Comparison of ENCODE assay signal across 36 cellular contexts in the genomic region with DNA sequence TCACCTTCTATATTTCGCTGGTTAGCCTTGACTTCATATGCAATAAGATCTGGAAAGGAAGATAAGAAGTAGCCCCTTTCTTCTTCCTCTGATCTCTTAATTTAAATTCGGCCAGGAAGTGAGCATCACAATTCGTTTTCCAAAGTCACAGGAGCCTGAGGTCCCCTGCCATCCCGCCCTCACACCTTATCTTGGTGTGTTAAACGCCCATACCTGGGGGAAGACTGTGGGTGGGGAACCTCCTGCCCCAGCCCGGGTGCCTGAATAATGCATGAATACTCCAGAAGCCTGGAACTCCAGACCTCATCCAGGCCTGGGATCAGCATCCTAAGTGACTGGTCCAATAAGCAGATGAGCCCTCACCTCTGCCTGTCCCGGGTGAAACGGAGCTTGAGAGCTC. TPM values are rescaled to one million over a fixed set of nuclear protein-coding genes. Genes with fewer than 3 reads are reported as not detected.
"Had no signal": no experiment of that assay in that cellular context is flagged by ENCODE, and none has a peak within 500 bp of the region (broad histone marks: within the 10 kb centered on the region; RNA-seq: fewer than 3 reads in every experiment).

No MANE protein-coding gene starts in this region.

- H3K9ac ChIP-seq: KMS-11, SK-N-SH had no signal

- DNase-seq: activated B cell treated with CpG ODN at 0.5 μM for 24 hours; activated CD4-positive, alpha-beta memory T cell treated with anti-CD3 and anti-CD28 coated beads for 36 hours; activated CD4-positive, alpha-beta T cell treated with anti-CD3 and anti-CD28 coated beads for 4 hours; activated CD4-positive, alpha-beta T cell treated with anti-CD3 and anti-CD28 coated beads, Interleukin-2, amount 50 U/mL, for 1 hour; activated CD4-positive, CD25-positive, alpha-beta regulatory T cell treated with anti-CD3 and anti-CD28 coated beads, Interleukin-2, amount 50 U/mL, for 72 hours; activated CD8-positive, alpha-beta memory T cell treated with anti-CD3 and anti-CD28 coated beads, Interleukin-2, amount 50 U/mL, for 4 hours; activated effector memory CD4-positive, alpha-beta T cell treated with Interleukin-2 at 50 U/mL for 16 hours; activated naive CD8-positive, alpha-beta T cell treated with anti-CD3 and anti-CD28 coated beads, Interleukin-2, amount 10 ng/mL, durations not matched to agents 7 days and 5 days; activated T-cell treated with anti-CD3 and anti-CD28 coated beads for 4 hours; activated T-cell treated with anti-CD3 and anti-CD28 coated beads, Interleukin-2, amount 50 U/mL, for 48 hours; amygdala; MM.1S; MV-4-11; NCI-H1092; NCI-H1436 treated with DMSO at 0.1 percent for 48 hours; NCI-H1694 treated with DMSO at 0.1 percent for 48 hours; NCI-H2029; NCI-H345; NCI-H524 treated with DMSO at 0.1 percent for 48 hours; NK-92 treated with Interleukin-12 subunit alpha and Interleukin-12 subunit beta, amount 100 ng/mL, for 24 hours; PC-3; Peyer's patch; RPMI8226; SHP77 treated with DMSO at 0.1 percent for 48 hours; SK-N-SH had no signal

- H3K9me3 ChIP-seq: Peyer's patch, SJSA1, SK-N-SH had no signal

- H3K4me2 ChIP-seq: KMS-11, SK-N-SH had no signal

- H3K27me3 Mint-ChIP-seq: activated CD4-positive, alpha-beta memory T cell treated with anti-CD3 and anti-CD28 coated beads for 36 hours; activated naive CD4-positive, alpha-beta T cell treated with anti-CD3 and anti-CD28 coated beads, Interleukin-2, amount 50 U/mL, for 24 hours; activated naive CD8-positive, alpha-beta T cell treated with anti-CD3 and anti-CD28 coated beads, Interleukin-2, amount 10 ng/mL, durations not matched to agents 7 days and 5 days had no signal

- ATAC-seq: PC-3 had no signal

- H3K9me3 Mint-ChIP-seq: activated B cell treated with CpG ODN at 0.5 μM for 24 hours; activated CD4-positive, alpha-beta memory T cell treated with anti-CD3 and anti-CD28 coated beads for 36 hours; activated naive CD4-positive, alpha-beta T cell treated with anti-CD3 and anti-CD28 coated beads, Interleukin-2, amount 50 U/mL, for 24 hours; activated naive CD8-positive, alpha-beta T cell treated with anti-CD3 and anti-CD28 coated beads, Interleukin-2, amount 10 ng/mL, durations not matched to agents 7 days and 5 days; T-helper 1 cell treated with Interleukin-12 subunit alpha and Interleukin-12 subunit beta and Interleukin-4 antibody, amounts not matched to agents 30 μg/mL and 1 μg/mL, for 36 hours; T-helper 2 cell treated with Interferon-gamma antibody and Interleukin-4, amounts not matched to agents 5 μg/mL and 100 μg/mL, for 36 hours had no signal

- H3K36me3 Mint-ChIP-seq: activated CD4-positive, alpha-beta memory T cell treated with anti-CD3 and anti-CD28 coated beads for 36 hours; activated naive CD4-positive, alpha-beta T cell treated with anti-CD3 and anti-CD28 coated beads, Interleukin-2, amount 50 U/mL, for 24 hours; activated naive CD8-positive, alpha-beta T cell treated with anti-CD3 and anti-CD28 coated beads, Interleukin-2, amount 10 ng/mL, durations not matched to agents 7 days and 5 days had no signal

- H3K27me3 ChIP-seq: ascending aorta, Peyer's patch, SJSA1 had no signal

- H3K4me3 Mint-ChIP-seq: activated B cell treated with CpG ODN at 0.5 μM for 24 hours; activated CD4-positive, alpha-beta memory T cell treated with anti-CD3 and anti-CD28 coated beads for 36 hours; activated naive CD4-positive, alpha-beta T cell treated with anti-CD3 and anti-CD28 coated beads, Interleukin-2, amount 50 U/mL, for 24 hours; activated naive CD8-positive, alpha-beta T cell treated with anti-CD3 and anti-CD28 coated beads, Interleukin-2, amount 10 ng/mL, durations not matched to agents 7 days and 5 days; T-helper 1 cell treated with Interleukin-12 subunit alpha and Interleukin-12 subunit beta and Interleukin-4 antibody, amounts not matched to agents 30 μg/mL and 1 μg/mL, for 36 hours; T-helper 2 cell treated with Interferon-gamma antibody and Interleukin-4, amounts not matched to agents 5 μg/mL and 100 μg/mL, for 36 hours had no signal

- H3K36me3 ChIP-seq: ascending aorta, Peyer's patch, SJSA1 had no signal

- H3K27ac Mint-ChIP-seq: activated B cell treated with CpG ODN at 0.5 μM for 24 hours; activated CD4-positive, alpha-beta memory T cell treated with anti-CD3 and anti-CD28 coated beads for 36 hours; activated naive CD4-positive, alpha-beta T cell treated with anti-CD3 and anti-CD28 coated beads, Interleukin-2, amount 50 U/mL, for 24 hours; activated naive CD8-positive, alpha-beta T cell treated with anti-CD3 and anti-CD28 coated beads, Interleukin-2, amount 10 ng/mL, durations not matched to agents 7 days and 5 days; T-helper 1 cell treated with Interleukin-12 subunit alpha and Interleukin-12 subunit beta and Interleukin-4 antibody, amounts not matched to agents 30 μg/mL and 1 μg/mL, for 36 hours; T-helper 2 cell treated with Interferon-gamma antibody and Interleukin-4, amounts not matched to agents 5 μg/mL and 100 μg/mL, for 36 hours had no signal

- H3K27ac ChIP-seq: ascending aorta, KMS-11, Peyer's patch, SJSA1, VCaP had no signal

- H3K4me1 ChIP-seq: ascending aorta, Peyer's patch, SJSA1 had no signal

- H3K4me1 Mint-ChIP-seq: activated B cell treated with CpG ODN at 0.5 μM for 24 hours; activated naive CD4-positive, alpha-beta T cell treated with anti-CD3 and anti-CD28 coated beads, Interleukin-2, amount 50 U/mL, for 24 hours; activated naive CD8-positive, alpha-beta T cell treated with anti-CD3 and anti-CD28 coated beads, Interleukin-2, amount 10 ng/mL, durations not matched to agents 7 days and 5 days had no signal

- H3K4me3 ChIP-seq: ascending aorta, Peyer's patch, SJSA1 had no signal

RNA-seq across cellular contexts. Expression of a gene that starts 0.9 kb away (rescaled TPM):
- total RNA-seq: activated B cell treated with CpG ODN at 0.5 μM for 24 hours; activated CD4-positive, alpha-beta memory T cell treated with anti-CD3 and anti-CD28 coated beads for 36 hours; activated naive CD8-positive, alpha-beta T cell treated with anti-CD3 and anti-CD28 coated beads, Interleukin-2, amount 10 ng/mL, durations not matched to agents 7 days and 5 days; ascending aorta; cardiac septum; LHCN-M2; NCI-H460; PC-3; Peyer's patch; SJSA1 had no signal
- polyA plus RNA-seq: adipose tissue, SK-N-SH had no signal

RNA-seq across cellular contexts. Expression of a gene that starts 20.0 kb away (rescaled TPM):
- total RNA-seq: ascending aorta had no signal

RNA-seq across cellular contexts. Expression of a gene that starts 24.9 kb away (rescaled TPM):
- total RNA-seq: activated B cell treated with CpG ODN at 0.5 μM for 24 hours; activated CD4-positive, alpha-beta memory T cell treated with anti-CD3 and anti-CD28 coated beads for 36 hours; activated naive CD8-positive, alpha-beta T cell treated with anti-CD3 and anti-CD28 coated beads, Interleukin-2, amount 10 ng/mL, durations not matched to agents 7 days and 5 days; LHCN-M2; NCI-H460; PC-3; SJSA1 had no signal
- polyA plus RNA-seq: SK-N-SH had no signal
